26 cellular contexts compared by ENCODE assay signal in the genomic region with DNA sequence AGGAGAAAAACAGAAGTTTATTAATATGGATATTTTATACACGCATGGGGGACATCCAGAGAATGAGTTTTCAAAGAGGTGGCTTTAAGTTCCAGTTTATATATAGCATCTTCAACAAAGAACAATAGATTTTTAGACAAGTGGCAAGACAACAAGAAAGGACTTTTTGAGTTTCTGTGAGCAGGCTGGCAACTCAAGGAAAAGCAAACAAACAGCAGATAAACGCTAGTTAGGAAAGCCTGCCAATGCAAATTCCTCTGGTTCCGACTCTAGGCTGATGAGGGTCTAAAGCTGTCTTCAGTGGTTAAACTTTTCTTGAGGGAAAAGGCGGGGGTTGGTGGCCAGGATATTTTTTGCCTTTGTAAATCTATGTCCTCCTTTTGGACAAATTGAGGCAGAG.
DNase-seq lines count a peak whose midpoint lies in the region; ATAC-seq, FAIRE-seq and TF ChIP-seq lines count a peak whose summit lies in the region.
"Had no signal": no experiment of that assay in that cellular context is flagged by ENCODE, and none has a peak within 500 bp of the region (broad histone marks: within the 10 kb centered on the region; RNA-seq: fewer than 3 reads in every experiment).

No MANE protein-coding gene starts in this region.

- no peak overlapping the region for H3K9ac ChIP-seq in HUES48 (ENCODE audit: low read depth, low read length)
- H3K9ac ChIP-seq in GM12878 (ENCODE audit: control insufficient read depth, insufficient read depth, low read length), result no peak overlapping the region
- H3K9ac ChIP-seq: KMS-11 had no signal

- no peaks in the 10 kb centered on the region for H3K27me3 ChIP-seq in Caco-2 (replicated peaks; ENCODE audit: control insufficient read depth, insufficient read depth, low read length)
- H3K27me3 ChIP-seq in HUES48 (ENCODE audit: control insufficient read depth, insufficient read depth, low read length), result no peaks in the 10 kb centered on the region
- no peaks in the 10 kb centered on the region for H3K27me3 ChIP-seq in GM12878 (replicated peaks in 1 of 2; ENCODE audit: control insufficient read depth in 2 of 2, insufficient read depth in 2 of 2, low read length in 1 of 2)
- no peaks in the 10 kb centered on the region for H3K27me3 ChIP-seq in hepatocyte
- H3K27me3 ChIP-seq in left lung, result no peaks in the 10 kb centered on the region
- H3K27me3 ChIP-seq in adrenal gland, result no peaks in the 10 kb centered on the region
- H3K27me3 ChIP-seq: SJSA1 had no signal

- H3K79me2 ChIP-seq in GM12878 (ENCODE audit: control insufficient read depth, insufficient read depth, low read length) (no peaks in the 10 kb centered on the region), hepatocyte (no peaks in the 10 kb centered on the region)

- DNase-seq in Caco-2 (no peak), GM12878 (ENCODE audit: low read depth, low spot score) (no peak), hepatocyte (ENCODE audit: low spot score) (no peak), left lung (no peak), SKM-1 (lab: John Stamatoyannopoulos, UW; ENCODE audit: unreplicated experiment) (no peak), adrenal gland (no peak)
- DNase-seq in NK-92 treated with Interleukin-12 subunit alpha and Interleukin-12 subunit beta, amount 100 ng/mL, for 24 hours (lab: John Stamatoyannopoulos, UW), result no peak
- DNase-seq: 8988T; AML-193; C1 segment of cervical spinal cord; Calu3; CD8-positive, alpha-beta T cell; DMS153; GDM1; H7; HFFc6; NCI-H1105; NCI-H146; NCI-H2029; NCI-H2227 treated with DMSO at 0.1 percent for 48 hours; NCI-H510A had no signal

- WGBS in GM12878 (ENCODE audit: insufficient coverage, insufficient replicate concordance, low lambda C conversion rate, missing lambda C conversion rate), result 55% methylated on average over 4 of the region's 4 CpGs
- 42% methylated on average over 4 of the region's 4 CpGs for WGBS in hepatocyte (ENCODE audit: low lambda C conversion rate, missing lambda C conversion rate)
- WGBS in adrenal gland, 4 donors, result 56 to 71% (median 65%) methylated on average over 4 of the region's 4 CpGs

- peaks cover 43% of the 10 kb centered on the region for H3K4me1 Mint-ChIP-seq in Caco-2 (ENCODE audit: low read depth, unreplicated experiment)

- SMC1A ChIA-PET in GM12878 (lab: Charles Lee; ENCODE audit: uncharacterized antibody, unreplicated experiment), result interaction anchor here (0.8 to 22.0 kb wide), 21 partner anchors 12 to 488 kb away, joined by 3 to 420 read pairs (median 5); partner anchors contain the start of gene PLEKHG7

- TSS peak; percentile 69 for BruUV-seq in Caco-2 (replicated peaks; lab: Mats Ljungman, UMichigan)
- no TSS peak for BruUV-seq in GM12878 (replicated peaks; lab: Mats Ljungman, UMichigan)

- H3K4me2 ChIP-seq in GM12878 (ENCODE audit: control insufficient read depth, insufficient read depth), result peak overlapping the region; percentile 43; the same call in 1 of the 2 replicates
- peak overlapping the region; percentile 18 for H3K4me2 ChIP-seq in hepatocyte

- H3K9me3 Mint-ChIP-seq in Caco-2 (ENCODE audit: unreplicated experiment), result no peaks in the 10 kb centered on the region
- H3K9me3 Mint-ChIP-seq: CD8-positive, alpha-beta T cell; HFFc6 had no signal

- peaks cover 51% of the 10 kb centered on the region for H3K36me3 Mint-ChIP-seq in Caco-2 (ENCODE audit: insufficient read depth, unreplicated experiment)
- H3K36me3 Mint-ChIP-seq: CD8-positive, alpha-beta T cell had no signal

- H3K4me1 ChIP-seq in Caco-2 (peaks cover 69% of the 10 kb centered on the region), HUES48 (ENCODE audit: control insufficient read depth, insufficient read depth, low read length) (peaks cover 16% of the 10 kb centered on the region; the same call in 1 of the 2 replicates), GM12878 (ENCODE audit: control insufficient read depth, insufficient read depth, low read length) (peaks cover 36% of the 10 kb centered on the region), hepatocyte (ENCODE audit: insufficient read depth) (peaks cover 2% of the 10 kb centered on the region), left lung (no peaks in the 10 kb centered on the region), adrenal gland (replicated peaks in 1 of 2) (peaks cover 4 to 14% of the 10 kb centered on the region in 2 donors)

- H3K27ac ChIP-seq in HUES48 (ENCODE audit: low read depth, low read length) (peak overlapping the region; percentile 54), GM12878 (ENCODE audit: control insufficient read depth, insufficient read depth) (peak overlapping the region; percentile 2; the same call in 1 of the 2 replicates), hepatocyte (peak overlapping the region; percentile 59), left lung (no peak overlapping the region), adrenal gland (no peak overlapping the region)
- H3K27ac ChIP-seq: HL-60, KMS-11, SJSA1 had no signal

- no peaks in the 10 kb centered on the region for H3K9me2 ChIP-seq in hepatocyte (replicated peaks; ENCODE audit: insufficient read depth)

- peak overlapping the region; percentile 94 for H3K27ac Mint-ChIP-seq in Caco-2 (ENCODE audit: unreplicated experiment)
- H3K27ac Mint-ChIP-seq: CD8-positive, alpha-beta T cell; HFFc6 had no signal

- TF ChIP-seq CTCF in Caco-2 (IDR thresholded peaks at IDR 0.05; ENCODE audit: insufficient read depth in 1 of 2, low read depth in 1 of 2, low read length in 1 of 2, severe bottlenecking in 1 of 2, unreplicated experiment in 1 of 2) (no peak), GM12878 (IDR thresholded peaks at IDR 0.05 in 2 of 3, conservative IDR thresholded peaks at IDR 0.05 in 1 of 3; ENCODE audit: control insufficient read depth in 2 of 3, extremely low read depth in 1 of 3, insufficient read depth in 1 of 3, low read depth in 3 of 3, low read length in 3 of 3) (no peak), hepatocyte (IDR thresholded peaks at IDR 0.05; ENCODE audit: poor library complexity) (no peak), left lung (IDR thresholded peaks at IDR 0.05) (no peak), adrenal gland (IDR thresholded peaks at IDR 0.05) (no peak)

- CTCF ChIA-PET in Caco-2 (lab: Charles Lee), result interaction anchor here (1.7 to 2.3 kb wide), 2 partner anchors 8 to 20 kb away, joined by 6 to 8 read pairs; no protein-coding TSS in a partner anchor
- CTCF ChIA-PET in GM12878 (lab: Yijun Ruan, JAX), result interaction anchor here (0.9 to 5.2 kb wide), 14 partner anchors 9 to 412 kb away, joined by 3 to 68 read pairs (median 6); no protein-coding TSS in a partner anchor

- POLR2A ChIA-PET in Caco-2 (lab: Charles Lee), result no interaction called here
- POLR2A ChIA-PET in GM12878 (lab: Charles Lee), result interaction anchor here (0.9 to 5.2 kb wide), 6 partner anchors 11 to 415 kb away, joined by 3 to 39 read pairs (median 6); no protein-coding TSS in a partner anchor

- in situ Hi-C loops in GM12878 (cut with MboI), result no loop called here

- H3K9me3 ChIP-seq in Caco-2, result no peaks in the 10 kb centered on the region
- no peaks in the 10 kb centered on the region for H3K9me3 ChIP-seq in HUES48 (ENCODE audit: control insufficient read depth, insufficient read depth, low read length)
- H3K9me3 ChIP-seq in GM12878 (replicated peaks; ENCODE audit: control insufficient read depth, insufficient read depth, low read length), result no peaks in the 10 kb centered on the region; the same call in 2 of the 3 replicates
- H3K9me3 ChIP-seq in hepatocyte (ENCODE audit: low read depth), result no peaks in the 10 kb centered on the region
- no peaks in the 10 kb centered on the region for H3K9me3 ChIP-seq in left lung
- H3K9me3 ChIP-seq in adrenal gland (replicated peaks in 1 of 3), result no peaks in the 10 kb centered on the region
- H3K9me3 ChIP-seq: SJSA1 had no signal

- no peak for TF ChIP-seq EP300 in GM12878 (IDR thresholded peaks at IDR 0.05; ENCODE audit: borderline replicate concordance in 1 of 2, control insufficient read depth in 1 of 2, low read depth in 2 of 2, low read length in 2 of 2)

- H3K36me3 ChIP-seq in Caco-2 (ENCODE audit: control insufficient read depth, insufficient read depth, low read length), result 0 out of 2 replicates have a peak, but pooled peaks cover 1% of the 10 kb centered on the region
- H3K36me3 ChIP-seq in HUES48 (ENCODE audit: control insufficient read depth, insufficient read depth, low read length), result no peaks in the 10 kb centered on the region
- H3K36me3 ChIP-seq in GM12878 (ENCODE audit: control insufficient read depth in 2 of 2, insufficient read depth in 2 of 2, low read length in 1 of 2), result no peaks in the 10 kb centered on the region
- H3K36me3 ChIP-seq in hepatocyte (replicated peaks; ENCODE audit: insufficient read depth, low read depth), result no peaks in the 10 kb centered on the region
- no peaks in the 10 kb centered on the region for H3K36me3 ChIP-seq in left lung
- H3K36me3 ChIP-seq in adrenal gland (replicated peaks in 1 of 2), result no peaks in the 10 kb centered on the region
- H3K36me3 ChIP-seq: SJSA1 had no signal

- H3K4me3 Mint-ChIP-seq in Caco-2 (ENCODE audit: unreplicated experiment), result peak overlapping the region; percentile 90
- H3K4me3 Mint-ChIP-seq: CD8-positive, alpha-beta T cell; HFFc6 had no signal

- ATAC-seq in GM12878, result no peak
- ATAC-seq in left lung, result no peak
- ATAC-seq: CD8-positive, alpha-beta T cell; Right ventricle myocardium inferior had no signal

- RAD21 ChIA-PET in GM12878 (lab: Charles Lee; ENCODE audit: unreplicated experiment), result interaction anchor here (0.6 to 8.7 kb wide), 13 partner anchors 9 to 413 kb away, joined by 3 to 92 read pairs (median 4); partner anchors contain the start of gene EEA1

- TF ChIP-seq RAD21 in GM12878 (IDR thresholded peaks at IDR 0.05; ENCODE audit: insufficient read depth, low read depth, low read length), result no peak

- FAIRE-seq in GM12878 (lab: Jason Lieb, UNC), result no peak

- TF ChIP-seq POLR2A in GM12878 (IDR thresholded peaks at IDR 0.05; ENCODE audit: low read depth, low read length) (no peak), adrenal gland (IDR thresholded peaks at IDR 0.05) (no peak)

- H2AFZ ChIP-seq in GM12878 (ENCODE audit: control insufficient read depth, low read depth, low read length), result no peak overlapping the region
- H2AFZ ChIP-seq in hepatocyte, result no peak overlapping the region

- H3K4me3 ChIP-seq in Caco-2 (ENCODE audit: low read depth, low read length) (peak overlapping the region; percentile 41), HUES48 (ENCODE audit: low read depth, low read length) (no peak overlapping the region), GM12878 (no peak overlapping the region), hepatocyte (no peak overlapping the region), left lung (no peak overlapping the region), adrenal gland (no peak overlapping the region)
- H3K4me3 ChIP-seq: SJSA1 had no signal

- H4K20me1 ChIP-seq in GM12878 (ENCODE audit: control insufficient read depth, insufficient read depth) (no peaks in the 10 kb centered on the region), hepatocyte (ENCODE audit: insufficient read depth, poor library complexity, severe bottlenecking) (no peaks in the 10 kb centered on the region)

- no peaks in the 10 kb centered on the region for H3K27me3 Mint-ChIP-seq in Caco-2 (ENCODE audit: insufficient read depth, unreplicated experiment)

- intact Hi-C loops in Caco-2 (cut with micrococcal nuclease; ENCODE audit: unreplicated experiment), result loop anchor here (5.0 kb wide), 2 partner anchors 80 to 220 kb away; no protein-coding TSS in a partner anchor
- intact Hi-C loops in GM12878 (cut with micrococcal nuclease; ENCODE audit: unreplicated experiment), result no loop called here
- intact Hi-C loops in left lung (cut with DNase I), result no loop called here
- intact Hi-C loops in adrenal gland (cut with DNase I), result no loop called here

Comparison
In these comparisons a context has a peak if more than half of its experiments do, and no peak if none do; other contexts are left out.
1. H3K27ac ChIP-seq: peak in HUES48 (single experiment), GM12878 (single experiment) and hepatocyte (single experiment); none in left lung (0 of 2) and adrenal gland (0 of 5).